3 cellular contexts compared by ENCODE assay signal in genomic region chr4:9861561-9861960, GRCh38.
TF ChIP-seq lines count a peak whose summit lies in the region.

No MANE protein-coding gene starts in this region.

TF ChIP-seq in HepG2, 621 proteins besides CTCF, POLR2A, EP300 and RAD21:
- TF ChIP-seq MTA3 (CRISPR knock-in tag; IDR thresholded peaks at IDR 0.05), result no peak
- no peak for TF ChIP-seq ZNF576 (CRISPR knock-in tag; IDR thresholded peaks at IDR 0.05)

TF ChIP-seq in GM12878, 131 proteins besides CTCF, POLR2A, EP300 and RAD21:
- TF ChIP-seq ZSCAN29 (IDR thresholded peaks at IDR 0.05) (no peak), STAT3 (IDR thresholded peaks at IDR 0.05; ENCODE audit: low read depth, low read length) (no peak), ZBTB11 (CRISPR knock-in tag; IDR thresholded peaks at IDR 0.05) (no peak), RBBP5 (conservative IDR thresholded peaks at IDR 0.05) (no peak), ZNF24 (IDR thresholded peaks at IDR 0.05) (peak; percentile 73; the same call in 1 of the 2 replicates)

TF ChIP-seq in K562, 482 proteins besides CTCF, POLR2A, EP300 and RAD21:
- no peak for TF ChIP-seq CCNT2 (IDR thresholded peaks at IDR 0.05; ENCODE audit: borderline replicate concordance, extremely low read depth, insufficient read length, low read depth, low read length)
- 0 out of 2 replicates have a peak, but pooled peaks have one; percentile 55 for TF ChIP-seq ZNF24 (IDR thresholded peaks at IDR 0.05)
- TF ChIP-seq SP1 (CRISPR knock-in tag; IDR thresholded peaks at IDR 0.05), result no peak
